9 cellular contexts compared by ENCODE assay signal in genomic region chr5:55750499-55750898, GRCh38. TPM values are rescaled to one million over a fixed set of nuclear protein-coding genes. Genes with fewer than 3 reads are reported as not detected.
"Had no signal": no experiment of that assay in that cellular context is flagged by ENCODE, and none has a peak within 500 bp of the region (broad histone marks: within the 10 kb centered on the region; RNA-seq: fewer than 3 reads in every experiment).

No MANE protein-coding gene starts in this region.

- ATAC-seq: HCT116, K562 had no signal

- H3K4me3 Mint-ChIP-seq: HFFc6 had no signal

- H3K4me3 ChIP-seq: HAP-1, K562 had no signal

- H3K9me3 ChIP-seq: HAP-1 had no signal

- DNase-seq: GOT3, H7, HFFc6, IMR-90 had no signal

- H3K9me3 Mint-ChIP-seq: HFFc6 had no signal

- H3K27ac Mint-ChIP-seq: HFFc6 had no signal

- H3K4me1 ChIP-seq: HAP-1 had no signal

- H3K36me3 ChIP-seq: HAP-1 had no signal

RNA-seq across cellular contexts. Expression of gene DDX4, which starts 12.6 kb away (rescaled TPM):
- total RNA-seq: H4, H7, HFFc6, HT-29, IMR-90, K562 had no signal
- polyA plus RNA-seq: IMR-90, K562 had no signal
